Comparison of ENCODE assay signal across 14 cellular contexts in the genomic region with DNA sequence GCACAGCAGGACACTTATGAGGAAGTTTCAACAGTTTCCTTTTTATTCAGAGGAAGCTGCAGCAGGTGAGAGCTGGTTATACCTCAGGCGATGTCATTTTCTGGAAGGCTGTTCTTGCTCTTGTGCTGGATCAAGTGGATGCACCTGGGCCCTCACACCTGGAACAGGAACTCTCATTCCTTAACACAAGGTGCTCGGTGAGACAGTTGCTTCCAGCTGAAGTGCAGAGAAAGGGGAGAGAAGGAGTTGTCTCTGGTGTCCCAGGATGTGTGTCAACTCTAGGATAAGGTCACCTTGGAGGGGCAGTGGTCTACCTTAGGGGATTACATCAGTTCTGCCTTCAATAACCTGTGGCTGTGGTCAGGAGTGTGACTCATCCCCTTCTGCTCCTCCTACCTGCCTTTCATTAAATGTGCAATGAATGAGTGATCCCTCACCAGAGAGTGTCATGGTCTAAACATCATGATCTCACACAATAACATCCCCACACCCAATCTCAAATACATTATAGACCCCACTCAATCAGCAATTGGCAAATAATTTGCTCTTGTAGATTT.
A peak's percentile ranks its signal among the peaks of the same experiment; 100 is the strongest.
DNase-seq lines count a peak whose midpoint lies in the region; FAIRE-seq and TF ChIP-seq lines count a peak whose summit lies in the region.
"Had no signal": no experiment of that assay in that cellular context is flagged by ENCODE, and none has a peak within 500 bp of the region (broad histone marks: within the 10 kb centered on the region; RNA-seq: fewer than 3 reads in every experiment).

No MANE protein-coding gene starts in this region.

- no peak overlapping the region for H3K27ac ChIP-seq in esophagus muscularis mucosa (replicated peaks in 1 of 4)
- no peak overlapping the region for H3K27ac ChIP-seq in mesenchymal stem cell (ENCODE audit: low read length, poor library complexity, severe bottlenecking)
- H3K27ac ChIP-seq: parathyroid adenoma, transverse colon had no signal

- no peak overlapping the region for H4K91ac ChIP-seq in mesenchymal stem cell (ENCODE audit: low read length)

- CTCF ChIA-PET in activated CD4-positive, alpha-beta T cell treated with anti-CD3 and anti-CD28 coated beads, Interleukin-2, amount 10 ng/mL, durations not matched to agents 7 days and 5 days (lab: Charles Lee), result interaction anchor here (2.0 to 5.2 kb wide), 2 partner anchors 11 to 19 kb away, joined by 5 to 51 read pairs; no protein-coding TSS in a partner anchor

- H3K36me3 ChIP-seq in esophagus muscularis mucosa, result no peaks in the 10 kb centered on the region
- H3K36me3 ChIP-seq in mesenchymal stem cell (ENCODE audit: control insufficient read depth in 1 of 2, insufficient read depth in 2 of 2, low read depth in 1 of 2, low read length in 2 of 2), result no peaks in the 10 kb centered on the region
- H3K36me3 ChIP-seq in H7 (replicated peaks; ENCODE audit: control insufficient read depth, insufficient read depth, low read length), result no peaks in the 10 kb centered on the region
- H3K36me3 ChIP-seq: transverse colon had no signal

- no peak overlapping the region for H2AFZ ChIP-seq in mesenchymal stem cell (ENCODE audit: low read depth, low read length)
- H2AFZ ChIP-seq: parathyroid adenoma had no signal

- no peaks in the 10 kb centered on the region for H3K9me3 Mint-ChIP-seq in activated CD4-positive, alpha-beta T cell treated with anti-CD3 and anti-CD28 coated beads, Interleukin-2, amount 10 ng/mL, durations not matched to agents 7 days and 5 days

- peaks cover 67% of the 10 kb centered on the region for H3K4me1 Mint-ChIP-seq in activated CD4-positive, alpha-beta T cell treated with anti-CD3 and anti-CD28 coated beads, Interleukin-2, amount 10 ng/mL, durations not matched to agents 7 days and 5 days

- in situ Hi-C loops in ACHN (cut with HindIII; ENCODE audit: low pct_ligation_motif_present, low pct_unique_long_range_greater_than_20kb, low sequenced_read_pairs), result no loop called here

- H2BK15ac ChIP-seq in mesenchymal stem cell (ENCODE audit: low read depth, poor library complexity, severe bottlenecking), result no peak overlapping the region

- H3K79me1 ChIP-seq in mesenchymal stem cell (replicated peaks; ENCODE audit: low read length, poor library complexity, severe bottlenecking), result no peaks in the 10 kb centered on the region

- H3K4ac ChIP-seq in mesenchymal stem cell (ENCODE audit: low read depth in 1 of 2, low read length in 2 of 2), result no peak overlapping the region

- H2BK120ac ChIP-seq in mesenchymal stem cell (ENCODE audit: low read depth, low read length), result no peak overlapping the region

- peak; percentile 59 for DNase-seq in activated CD8-positive, alpha-beta memory T cell treated with anti-CD3 and anti-CD28 coated beads for 24 hours
- no peak for DNase-seq in activated CD8-positive, alpha-beta memory T cell treated with anti-CD3 and anti-CD28 coated beads, Interleukin-2, amount 50 U/mL, for 48 hours
- DNase-seq in GM12891 (ENCODE audit: insufficient read length, low spot score) (no peak), esophagus muscularis mucosa (ENCODE audit: extremely low spot score) (peak; percentile 87), mesenchymal stem cell (no peak), H7 (no peak), ACHN (no peak)
- no peak for DNase-seq in activated CD4-positive, alpha-beta T cell treated with anti-CD3 and anti-CD28 coated beads, Interleukin-2, amount 10 ng/mL, durations not matched to agents 7 days and 5 days
- DNase-seq: cortex of kidney, left colon, NCI-H1092, NCI-H446 treated with DMSO at 0.1 percent for 48 hours, transverse colon had no signal

- H3K23ac ChIP-seq in mesenchymal stem cell (ENCODE audit: low read length in 2 of 2), result no peak overlapping the region

- H2AK5ac ChIP-seq in mesenchymal stem cell (ENCODE audit: low read length, severe bottlenecking), result no peak overlapping the region

- H2BK5ac ChIP-seq in mesenchymal stem cell (ENCODE audit: low read depth, low read length, poor library complexity, severe bottlenecking), result no peak overlapping the region

- POLR2A ChIA-PET in activated CD4-positive, alpha-beta T cell treated with anti-CD3 and anti-CD28 coated beads, Interleukin-2, amount 10 ng/mL, durations not matched to agents 7 days and 5 days (lab: Charles Lee), result no interaction called here

- H3K4me1 ChIP-seq in esophagus muscularis mucosa (no peaks in the 10 kb centered on the region), mesenchymal stem cell (ENCODE audit: control insufficient read depth, insufficient read depth, low read depth, low read length) (no peaks in the 10 kb centered on the region)
- H3K4me1 ChIP-seq: parathyroid adenoma, transverse colon had no signal

- H3K4me3 Mint-ChIP-seq in activated CD4-positive, alpha-beta T cell treated with anti-CD3 and anti-CD28 coated beads, Interleukin-2, amount 10 ng/mL, durations not matched to agents 7 days and 5 days, result no peak overlapping the region

- H3K27ac Mint-ChIP-seq in activated CD4-positive, alpha-beta T cell treated with anti-CD3 and anti-CD28 coated beads, Interleukin-2, amount 10 ng/mL, durations not matched to agents 7 days and 5 days, result peak overlapping the region; percentile 17

- no peak overlapping the region for H3K9ac ChIP-seq in mesenchymal stem cell (ENCODE audit: low read length)
- H3K9ac ChIP-seq: parathyroid adenoma had no signal

- no peak overlapping the region for H4K8ac ChIP-seq in mesenchymal stem cell (ENCODE audit: low read length)

- H3K14ac ChIP-seq in mesenchymal stem cell (ENCODE audit: low read length in 2 of 2), result no peak overlapping the region

- intact Hi-C loops in esophagus muscularis mucosa (cut with DNase I), result no loop called here

- no peak overlapping the region for H3K4me3 ChIP-seq in esophagus muscularis mucosa
- no peak overlapping the region for H3K4me3 ChIP-seq in mesenchymal stem cell (ENCODE audit: insufficient read depth in 1 of 2, low read depth in 1 of 2, low read length in 2 of 2)
- H3K4me3 ChIP-seq in H7 (ENCODE audit: insufficient read depth, low read depth, low read length), result no peak overlapping the region
- H3K4me3 ChIP-seq: transverse colon had no signal

- H3K18ac ChIP-seq in mesenchymal stem cell (ENCODE audit: low read depth in 1 of 2, low read length in 2 of 2), result no peak overlapping the region

- no peak overlapping the region for H3K4me2 ChIP-seq in mesenchymal stem cell (ENCODE audit: low read length, poor library complexity, severe bottlenecking)

- no peak for TF ChIP-seq EP300 in esophagus muscularis mucosa (IDR thresholded peaks at IDR 0.05)

- no peak overlapping the region for H2BK12ac ChIP-seq in mesenchymal stem cell (ENCODE audit: low read length in 2 of 2)

- WGBS in esophagus muscularis mucosa, result 40% methylated on average over 1 of the region's 2 CpGs
- WGBS in mesenchymal stem cell, result 50% methylated on average over 2 of the region's 2 CpGs

- peaks cover 2% of the 10 kb centered on the region for H3K27me3 Mint-ChIP-seq in activated CD4-positive, alpha-beta T cell treated with anti-CD3 and anti-CD28 coated beads, Interleukin-2, amount 10 ng/mL, durations not matched to agents 7 days and 5 days

- H3K9me3 ChIP-seq in esophagus muscularis mucosa (no peaks in the 10 kb centered on the region), mesenchymal stem cell (ENCODE audit: control insufficient read depth, low read length) (no peaks in the 10 kb centered on the region)
- H3K9me3 ChIP-seq: transverse colon had no signal

- FAIRE-seq in GM12891 (lab: Jason Lieb, UNC), result peak; percentile 89

- H3K36me3 Mint-ChIP-seq in activated CD4-positive, alpha-beta T cell treated with anti-CD3 and anti-CD28 coated beads, Interleukin-2, amount 10 ng/mL, durations not matched to agents 7 days and 5 days (ENCODE audit: low read depth), result no peaks in the 10 kb centered on the region

- peaks cover 0 to 10% (median 0%) of the 10 kb centered on the region in 4 donors for H3K27me3 ChIP-seq in esophagus muscularis mucosa
- H3K27me3 ChIP-seq in mesenchymal stem cell (ENCODE audit: control insufficient read depth in 1 of 2, insufficient read depth in 1 of 2, low read length in 2 of 2), result no peaks in the 10 kb centered on the region
- H3K27me3 ChIP-seq in H7 (ENCODE audit: control insufficient read depth, insufficient read depth, low read length), result no peaks in the 10 kb centered on the region
- H3K27me3 ChIP-seq: transverse colon had no signal

- TF ChIP-seq CTCF in esophagus muscularis mucosa (IDR thresholded peaks at IDR 0.05), result no peak

- TF ChIP-seq POLR2A in GM12891 (IDR thresholded peaks at IDR 0.05; ENCODE audit: low read depth, low read length) (no peak), esophagus muscularis mucosa (IDR thresholded peaks at IDR 0.05; ENCODE audit: low read depth) (no peak)

TF ChIP-seq in GM12891, 5 proteins besides CTCF, POLR2A, EP300 and RAD21:
- TF ChIP-seq PAX5 (IDR thresholded peaks at IDR 0.05; ENCODE audit: insufficient read depth, low read length, severe bottlenecking) (no peak), SPI1 (IDR thresholded peaks at IDR 0.05; ENCODE audit: low read depth, low read length) (no peak), POLR2AphosphoS5 (IDR thresholded peaks at IDR 0.05; ENCODE audit: low read depth, low read length) (no peak), TAF1 (IDR thresholded peaks at IDR 0.05; ENCODE audit: low read depth, low read length) (no peak), POU2F2 (IDR thresholded peaks at IDR 0.05; ENCODE audit: low read depth, low read length) (no peak)

Comparison
In these comparisons a context has a peak if more than half of its experiments do, and no peak if none do; other contexts are left out.
1. DNase-seq: peak in activated CD8-positive, alpha-beta memory T cell treated with anti-CD3 and anti-CD28 coated beads for 24 hours (single experiment) and esophagus muscularis mucosa (single experiment); none in activated CD8-positive, alpha-beta memory T cell treated with anti-CD3 and anti-CD28 coated beads, Interleukin-2, amount 50 U/mL, for 48 hours (single experiment), GM12891 (single experiment), activated CD4-positive, alpha-beta T cell treated with anti-CD3 and anti-CD28 coated beads, Interleukin-2, amount 10 ng/mL, durations not matched to agents 7 days and 5 days (single experiment), mesenchymal stem cell (single experiment), H7 (single experiment) and ACHN (single experiment).